8 cellular contexts compared by ENCODE assay signal in the genomic region with DNA sequence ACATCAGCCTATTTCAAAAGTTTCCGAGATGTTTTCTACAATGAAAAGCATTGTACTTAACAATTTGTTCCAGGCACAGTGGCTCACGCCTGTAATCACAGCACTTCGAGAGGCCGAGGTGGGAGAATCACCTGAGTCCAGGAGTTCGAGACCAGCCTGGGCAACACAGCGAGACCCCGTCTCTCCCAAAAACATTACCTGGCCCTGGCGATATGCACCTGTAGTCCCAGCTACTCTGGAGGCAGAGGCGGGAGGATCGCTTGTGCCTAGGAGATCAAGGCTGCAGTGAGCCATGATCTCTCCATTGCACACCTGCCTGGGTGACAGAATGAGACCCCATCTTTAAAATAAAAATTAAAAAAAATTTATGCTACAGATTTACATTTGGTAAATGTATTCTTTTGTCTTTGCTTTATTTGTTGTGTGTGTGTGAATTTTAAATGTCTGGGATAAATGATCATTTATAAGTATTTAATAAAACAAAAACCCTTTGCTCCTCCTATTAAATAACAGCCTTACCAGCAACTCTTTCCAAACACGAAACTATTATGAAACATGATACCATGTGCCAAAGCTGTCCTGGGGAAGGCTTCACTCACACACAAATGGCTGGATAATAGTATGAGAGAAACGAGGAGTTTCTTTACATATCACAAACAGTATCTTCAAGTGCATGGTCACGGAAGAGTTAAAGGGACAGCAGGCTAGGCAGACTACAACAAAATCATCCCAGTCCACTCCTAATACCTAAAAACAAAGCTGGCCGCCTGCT. TPM values are rescaled to one million over a fixed set of nuclear protein-coding genes. Genes with fewer than 3 reads are reported as not detected.
DNase-seq lines count a peak whose midpoint lies in the region; ATAC-seq and TF ChIP-seq lines count a peak whose summit lies in the region.

No MANE protein-coding gene starts in this region.

- peak overlapping the region; percentile 94 for H3K27ac Mint-ChIP-seq in activated CD8-positive, alpha-beta T cell treated with anti-CD3 and anti-CD28 coated beads for 36 hours

- H3K36me3 ChIP-seq in skeletal muscle tissue (ENCODE audit: control insufficient read depth in 3 of 3, insufficient read depth in 3 of 3, low read length in 3 of 3), result no peaks in the 10 kb centered on the region

- POLR2A ChIA-PET in activated CD8-positive, alpha-beta T cell treated with anti-CD3 and anti-CD28 coated beads for 36 hours (lab: Charles Lee), result interaction anchor here (1.3 to 4.2 kb wide), 3 partner anchors 10 to 65 kb away, joined by 3 to 44 read pairs (median 22); partner anchors contain the start of genes CPSF2, NDUFB1 and TRIP11

- no peak for TF ChIP-seq CTCF in activated CD8-positive, alpha-beta T cell treated with anti-CD3 and anti-CD28 coated beads for 36 hours (IDR thresholded peaks at IDR 0.05)

- no peak for ATAC-seq in activated CD8-positive, alpha-beta T cell treated with anti-CD3 and anti-CD28 coated beads for 36 hours
- peak; percentile 5 for ATAC-seq in left ventricle myocardium superior

- DNase-seq in NCI-H1092 treated with DMSO at 0.1 percent for 48 hours (lab: John Stamatoyannopoulos, UW), result peak; percentile 14
- no peak for DNase-seq in NCI-H1092 (lab: John Stamatoyannopoulos, UW)
- DNase-seq in activated CD8-positive, alpha-beta T cell treated with anti-CD3 and anti-CD28 coated beads for 36 hours, result no peak
- no peak for DNase-seq in left ventricle myocardium superior
- DNase-seq in COLO829 (ENCODE audit: low spot score), result no peak
- no peak for DNase-seq in LoVo (ENCODE audit: low spot score)
- DNase-seq in Kasumi-1 (lab: John Stamatoyannopoulos, UW), result no peak

- H3K4me3 ChIP-seq in skeletal muscle tissue (ENCODE audit: low read length in 3 of 3), result peak overlapping the region; percentile 91 to 99 (median 96)

- peaks cover 0 to 2% (median 0%) of the 10 kb centered on the region in 3 donors for H3K27me3 ChIP-seq in skeletal muscle tissue (ENCODE audit: control insufficient read depth in 3 of 3, insufficient read depth in 3 of 3, low read length in 3 of 3)

- intact Hi-C loops in activated CD8-positive, alpha-beta T cell treated with anti-CD3 and anti-CD28 coated beads for 36 hours (cut with micrococcal nuclease), result no loop called here
- intact Hi-C loops in left ventricle myocardium superior (cut with micrococcal nuclease), result no loop called here

- no peaks in the 10 kb centered on the region for H3K9me3 Mint-ChIP-seq in activated CD8-positive, alpha-beta T cell treated with anti-CD3 and anti-CD28 coated beads for 36 hours

- H3K4me3 Mint-ChIP-seq in activated CD8-positive, alpha-beta T cell treated with anti-CD3 and anti-CD28 coated beads for 36 hours, result peak overlapping the region; percentile 88

- peak overlapping the region; percentile 92 for H3K27ac ChIP-seq in skeletal muscle tissue (ENCODE audit: low read depth, low read length)

- peaks cover 3% of the 10 kb centered on the region for H3K36me3 Mint-ChIP-seq in activated CD8-positive, alpha-beta T cell treated with anti-CD3 and anti-CD28 coated beads for 36 hours (ENCODE audit: low read depth)

- no peaks in the 10 kb centered on the region for H3K9me3 ChIP-seq in skeletal muscle tissue (ENCODE audit: control insufficient read depth in 3 of 3, low read length in 3 of 3)

- H3K4me1 ChIP-seq in skeletal muscle tissue (ENCODE audit: control insufficient read depth in 3 of 3, insufficient read depth in 3 of 3, low read length in 3 of 3), result peaks cover 6 to 10% (median 8%) of the 10 kb centered on the region in 3 donors

- no peaks in the 10 kb centered on the region for H3K27me3 Mint-ChIP-seq in activated CD8-positive, alpha-beta T cell treated with anti-CD3 and anti-CD28 coated beads for 36 hours

- H3K4me1 Mint-ChIP-seq in activated CD8-positive, alpha-beta T cell treated with anti-CD3 and anti-CD28 coated beads for 36 hours (ENCODE audit: low read depth), result peaks cover 46% of the 10 kb centered on the region

- CTCF ChIA-PET in activated CD8-positive, alpha-beta T cell treated with anti-CD3 and anti-CD28 coated beads for 36 hours (lab: Charles Lee), result interaction anchor here (0.7 to 4.5 kb wide), 8 partner anchors 14 to 153 kb away, joined by 3 to 127 read pairs (median 4); partner anchors contain the start of genes CPSF2 and NDUFB1

- peak overlapping the region; percentile 82 to 93 (median 92) for H3K9ac ChIP-seq in skeletal muscle tissue (ENCODE audit: low read depth in 1 of 3, low read length in 3 of 3)

RNA-seq across cellular contexts. Expression of gene ATXN3, which starts 1.1 kb away (rescaled TPM):
- total RNA-seq in activated CD8-positive, alpha-beta T cell treated with anti-CD3 and anti-CD28 coated beads for 36 hours, result 10 to 100 TPM; 28.4 to 29.7 TPM
- 15.9 TPM for total RNA-seq in left ventricle myocardium superior
- total RNA-seq in skeletal muscle tissue, result 22.4 TPM

RNA-seq across cellular contexts. Expression of gene NDUFB1, which starts 16.2 kb away (rescaled TPM):
- total RNA-seq in activated CD8-positive, alpha-beta T cell treated with anti-CD3 and anti-CD28 coated beads for 36 hours, result 100 to 1,000 TPM; 102 TPM
- total RNA-seq in left ventricle myocardium superior (648 TPM), skeletal muscle tissue (279 TPM)

RNA-seq across cellular contexts. Expression of gene CPSF2, which starts 16.5 kb away (rescaled TPM):
- 100 to 1,000 TPM in 1 of 2 experiments, 10 to 100 TPM in 1; 96.2 to 103 TPM for total RNA-seq in activated CD8-positive, alpha-beta T cell treated with anti-CD3 and anti-CD28 coated beads for 36 hours
- total RNA-seq in left ventricle myocardium superior (38.7 TPM), skeletal muscle tissue (19.3 TPM)
